In genomic region chr14:25904446-25904845, GRCh38 we compare ENCODE assay signal across 16 cellular contexts.
DNase-seq lines count a peak whose midpoint lies in the region; ATAC-seq, FAIRE-seq and TF ChIP-seq lines count a peak whose summit lies in the region.
"Had no signal": no experiment of that assay in that cellular context is flagged by ENCODE, and none has a peak within 500 bp of the region (broad histone marks: within the 10 kb centered on the region; RNA-seq: fewer than 3 reads in every experiment).

No MANE protein-coding gene starts in this region.

- intact Hi-C loops in pancreas (cut with DNase I) = no loop called here

- H3K36me3 ChIP-seq in pancreas = no peaks in the 10 kb centered on the region
- H3K36me3 ChIP-seq: BLaER1 treated with 17β-estradiol and CSF1 and Interleukin-3, amounts not matched to agents 10 nM and 100 nM had no signal

- no peaks in the 10 kb centered on the region for H3K4me1 Mint-ChIP-seq in effector memory CD8-positive, alpha-beta T cell (ENCODE audit: low read depth in 2 of 2)
- H3K4me1 Mint-ChIP-seq in stimulated activated memory B cell treated with anti-CD40 and anti-IgM and Interleukin-4, amounts not matched to agents 10 μg/mL and 1 μg/mL and 100 μg/mL, for 72 hours = no peaks in the 10 kb centered on the region
- H3K4me1 Mint-ChIP-seq: B cell had no signal

- WGBS in pancreas, 2 donors = 34% methylated on average over 3 of the region's 3 CpGs

- H3K4me3 ChIP-seq in fibroblast of mammary gland (ENCODE audit: control insufficient read depth, low read depth, low read length) (no peak overlapping the region), pancreas (no peak overlapping the region)
- H3K4me3 ChIP-seq: BLaER1 treated with 17β-estradiol and CSF1 and Interleukin-3, amounts not matched to agents 10 nM and 100 nM had no signal

- H3K27me3 Mint-ChIP-seq in effector memory CD8-positive, alpha-beta T cell = no peaks in the 10 kb centered on the region
- H3K27me3 Mint-ChIP-seq in stimulated activated memory B cell treated with anti-CD40 and anti-IgM and Interleukin-4, amounts not matched to agents 10 μg/mL and 1 μg/mL and 100 μg/mL, for 72 hours = no peaks in the 10 kb centered on the region
- H3K27me3 Mint-ChIP-seq: B cell had no signal

- peaks cover 0 to 4% (median 0%) of the 10 kb centered on the region in 4 donors for H3K27me3 ChIP-seq in pancreas
- H3K27me3 ChIP-seq: BLaER1 treated with 17β-estradiol and CSF1 and Interleukin-3, amounts not matched to agents 10 nM and 100 nM had no signal

- ATAC-seq in effector memory CD8-positive, alpha-beta T cell (replicated peaks) = no peak
- no peak for ATAC-seq in stimulated activated memory B cell treated with anti-CD40 and anti-IgM and Interleukin-4, amounts not matched to agents 10 μg/mL and 1 μg/mL and 100 μg/mL, for 72 hours
- no peak for ATAC-seq in pancreas
- ATAC-seq: CD8-positive, alpha-beta T cell; HepG2 had no signal

- no peaks in the 10 kb centered on the region for H3K4me1 ChIP-seq in pancreas

- no peaks in the 10 kb centered on the region for H3K36me3 Mint-ChIP-seq in effector memory CD8-positive, alpha-beta T cell (ENCODE audit: insufficient read depth)
- no peaks in the 10 kb centered on the region for H3K36me3 Mint-ChIP-seq in stimulated activated memory B cell treated with anti-CD40 and anti-IgM and Interleukin-4, amounts not matched to agents 10 μg/mL and 1 μg/mL and 100 μg/mL, for 72 hours
- H3K36me3 Mint-ChIP-seq: CD8-positive, alpha-beta T cell had no signal

- FAIRE-seq in pancreas (lab: Jason Lieb, UNC) = no peak
- FAIRE-seq: H1, HepG2 had no signal

- H3K9me3 ChIP-seq in pancreas = no peaks in the 10 kb centered on the region
- H3K9me3 ChIP-seq: BLaER1 treated with 17β-estradiol and CSF1 and Interleukin-3, amounts not matched to agents 10 nM and 100 nM had no signal

- peak; percentile 1 for DNase-seq in fibroblast of mammary gland (ENCODE audit: low read depth)
- peak; percentile 60 for DNase-seq in inferior parietal cortex (ENCODE audit: extremely low spot score)
- peak; percentile 54 for DNase-seq in superior temporal gyrus (ENCODE audit: extremely low spot score)
- DNase-seq in effector memory CD8-positive, alpha-beta T cell = no peak
- no peak for DNase-seq in pancreas
- DNase-seq: Calu3; CD8-positive, alpha-beta T cell; DMS79 treated with DMSO at 0.1 percent for 48 hours; GF-D8; H9 had no signal

- TF ChIP-seq CTCF in fibroblast of mammary gland (conservative IDR thresholded peaks at IDR 0.05; ENCODE audit: control insufficient read depth, insufficient read depth, low read depth, low read length) (no peak), pancreas (IDR thresholded peaks at IDR 0.05) (no peak)

- peaks cover 21 to 24% of the 10 kb centered on the region in 2 donors for H3K9me3 Mint-ChIP-seq in effector memory CD8-positive, alpha-beta T cell
- peaks cover 5% of the 10 kb centered on the region for H3K9me3 Mint-ChIP-seq in stimulated activated memory B cell treated with anti-CD40 and anti-IgM and Interleukin-4, amounts not matched to agents 10 μg/mL and 1 μg/mL and 100 μg/mL, for 72 hours
- H3K9me3 Mint-ChIP-seq: H9 had no signal

- H3K4me3 Mint-ChIP-seq in effector memory CD8-positive, alpha-beta T cell = no peak overlapping the region
- H3K4me3 Mint-ChIP-seq in stimulated activated memory B cell treated with anti-CD40 and anti-IgM and Interleukin-4, amounts not matched to agents 10 μg/mL and 1 μg/mL and 100 μg/mL, for 72 hours = no peak overlapping the region
- H3K4me3 Mint-ChIP-seq: B cell; CD8-positive, alpha-beta T cell; H9 had no signal

- H3K27ac ChIP-seq in angular gyrus (ENCODE audit: low read depth, low read length) (peak overlapping the region; percentile 11), pancreas (no peak overlapping the region)
- H3K27ac ChIP-seq: BLaER1 treated with 17β-estradiol and CSF1 and Interleukin-3, amounts not matched to agents 10 nM and 100 nM had no signal

- no peak overlapping the region for H3K27ac Mint-ChIP-seq in effector memory CD8-positive, alpha-beta T cell
- no peak overlapping the region for H3K27ac Mint-ChIP-seq in stimulated activated memory B cell treated with anti-CD40 and anti-IgM and Interleukin-4, amounts not matched to agents 10 μg/mL and 1 μg/mL and 100 μg/mL, for 72 hours
- H3K27ac Mint-ChIP-seq: B cell; CD8-positive, alpha-beta T cell; H9 had no signal

Comparison
In these comparisons a context has a peak if more than half of its experiments do, and no peak if none do; other contexts are left out.
1. DNase-seq: peak in fibroblast of mammary gland (single experiment), inferior parietal cortex (single experiment) and superior temporal gyrus (single experiment); none in effector memory CD8-positive, alpha-beta T cell (0 of 3) and pancreas (0 of 6).